In the genomic region with DNA sequence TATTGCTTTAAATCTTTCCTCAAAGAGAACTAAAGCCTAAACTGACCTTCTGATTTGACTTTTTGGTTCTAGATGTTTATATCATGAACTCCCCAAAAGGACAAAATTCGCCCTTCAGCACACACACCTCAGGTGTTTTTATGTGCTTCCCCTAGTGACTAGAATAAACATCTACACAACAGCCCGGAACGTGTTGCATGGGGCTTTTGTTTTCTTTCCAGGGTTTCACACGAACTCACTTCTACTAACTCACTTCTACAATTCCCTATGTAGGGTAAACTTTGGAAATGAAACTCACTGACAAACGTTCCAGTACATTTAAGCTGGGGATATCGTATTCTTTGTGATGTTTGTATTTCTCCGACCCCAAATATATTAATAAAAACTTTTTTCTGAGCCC, we compare ENCODE assay signal across 8 cellular contexts. TPM values are rescaled to one million over a fixed set of nuclear protein-coding genes. Genes with fewer than 3 reads are reported as not detected.
A peak's percentile ranks its signal among the peaks of the same experiment; 100 is the strongest.
DNase-seq lines count a peak whose midpoint lies in the region; ATAC-seq and TF ChIP-seq lines count a peak whose summit lies in the region.

No MANE protein-coding gene starts in this region.

- H3K27me3 Mint-ChIP-seq in stimulated activated memory B cell treated with anti-CD40 and anti-IgM and Interleukin-4, amounts not matched to agents 10 μg/mL and 1 μg/mL and 100 μg/mL, for 72 hours, result no peaks in the 10 kb centered on the region

- no peaks in the 10 kb centered on the region for H3K9me3 ChIP-seq in left ventricle myocardium inferior (replicated peaks)
- no peaks in the 10 kb centered on the region for H3K9me3 ChIP-seq in NT2/D1 (ENCODE audit: insufficient read depth, low read length)

- no peaks in the 10 kb centered on the region for H3K36me3 Mint-ChIP-seq in stimulated activated memory B cell treated with anti-CD40 and anti-IgM and Interleukin-4, amounts not matched to agents 10 μg/mL and 1 μg/mL and 100 μg/mL, for 72 hours

- H3K36me3 ChIP-seq in left ventricle myocardium inferior (no peaks in the 10 kb centered on the region), NT2/D1 (ENCODE audit: insufficient read depth, insufficient read length, low read length) (peaks cover 19% of the 10 kb centered on the region)

- H3K27ac ChIP-seq in left ventricle myocardium inferior (replicated peaks), result peak overlapping the region; percentile 96

- DNase-seq in left ventricle myocardium inferior, result no peak
- no peak for DNase-seq in Right ventricle myocardium superior
- DNase-seq in NT2/D1 (ENCODE audit: low read depth, low spot score), result peak; percentile 23
- DNase-seq in astrocyte of the cerebellum (ENCODE audit: low read depth), result peak; percentile 23
- peak; percentile 25 for DNase-seq in inferior parietal cortex (ENCODE audit: extremely low spot score)

- peaks cover 56% of the 10 kb centered on the region for H3K4me1 Mint-ChIP-seq in stimulated activated memory B cell treated with anti-CD40 and anti-IgM and Interleukin-4, amounts not matched to agents 10 μg/mL and 1 μg/mL and 100 μg/mL, for 72 hours

- in situ Hi-C loops in astrocyte of the cerebellum (cut with HindIII; ENCODE audit: low sequenced_read_pairs), result no loop called here

- H3K27me3 ChIP-seq in left ventricle myocardium inferior (ENCODE audit: low read depth) (no peaks in the 10 kb centered on the region), NT2/D1 (ENCODE audit: insufficient read depth, insufficient read length) (no peaks in the 10 kb centered on the region)

- H3K4me1 ChIP-seq in left ventricle myocardium inferior, result peaks cover 68% of the 10 kb centered on the region
- no peaks in the 10 kb centered on the region for H3K4me1 ChIP-seq in NT2/D1 (ENCODE audit: insufficient read depth, insufficient read length)

- no peaks in the 10 kb centered on the region for H3K9me3 Mint-ChIP-seq in stimulated activated memory B cell treated with anti-CD40 and anti-IgM and Interleukin-4, amounts not matched to agents 10 μg/mL and 1 μg/mL and 100 μg/mL, for 72 hours

- peak overlapping the region; percentile 100 for H3K27ac Mint-ChIP-seq in stimulated activated memory B cell treated with anti-CD40 and anti-IgM and Interleukin-4, amounts not matched to agents 10 μg/mL and 1 μg/mL and 100 μg/mL, for 72 hours

- ATAC-seq in Right ventricle myocardium superior (ENCODE audit: poor library complexity) (no peak), HG03159 (IDR thresholded peaks at IDR 0.05; ENCODE audit: unreplicated experiment) (peak; percentile 42), GM21381 (IDR thresholded peaks at IDR 0.05; ENCODE audit: unreplicated experiment) (no peak)
- peak; percentile 46 for ATAC-seq in stimulated activated memory B cell treated with anti-CD40 and anti-IgM and Interleukin-4, amounts not matched to agents 10 μg/mL and 1 μg/mL and 100 μg/mL, for 72 hours

- H3K4me3 Mint-ChIP-seq in stimulated activated memory B cell treated with anti-CD40 and anti-IgM and Interleukin-4, amounts not matched to agents 10 μg/mL and 1 μg/mL and 100 μg/mL, for 72 hours, result peak overlapping the region; percentile 99

- intact Hi-C loops in left ventricle myocardium inferior (cut with micrococcal nuclease) (no loop called here), Right ventricle myocardium superior (cut with DNase I) (no loop called here)

- peak overlapping the region; percentile 88 for H3K4me3 ChIP-seq in left ventricle myocardium inferior
- peak overlapping the region; percentile 96 for H3K4me3 ChIP-seq in NT2/D1 (ENCODE audit: insufficient read length, low read depth)
- H3K4me3 ChIP-seq in astrocyte of the cerebellum (ENCODE audit: low read depth, low read length), result peak overlapping the region; percentile 99

- H3K9ac ChIP-seq in NT2/D1 (ENCODE audit: insufficient read length, low read depth), result peak overlapping the region; percentile 99

- TF ChIP-seq CTCF in left ventricle myocardium inferior (IDR thresholded peaks at IDR 0.05; ENCODE audit: borderline replicate concordance), result peak; percentile 9
- peak; percentile 20 for TF ChIP-seq CTCF in astrocyte of the cerebellum (IDR thresholded peaks at IDR 0.05; ENCODE audit: low read depth, low read length, missing control alignments)

RNA-seq across cellular contexts. Expression of gene TRA2A, which starts 1.4 kb away (rescaled TPM):
- total RNA-seq in left ventricle myocardium inferior (25.6 TPM), Right ventricle myocardium superior (25.0 TPM)

Comparison
In these comparisons a context has a peak if more than half of its experiments do, and no peak if none do; other contexts are left out.
1. DNase-seq: peak in NT2/D1 (single experiment), astrocyte of the cerebellum (single experiment) and inferior parietal cortex (single experiment); none in left ventricle myocardium inferior (single experiment) and Right ventricle myocardium superior (single experiment).
2. ATAC-seq: peak in HG03159 (single experiment) and stimulated activated memory B cell treated with anti-CD40 and anti-IgM and Interleukin-4, amounts not matched to agents 10 μg/mL and 1 μg/mL and 100 μg/mL, for 72 hours (single experiment); none in Right ventricle myocardium superior (single experiment) and GM21381 (single experiment).
3. Peak in every context shown above with its lines, with median percentiles within 50 percentile points of each other: H3K4me3 ChIP-seq.